20 cellular contexts compared by ENCODE assay signal in the genomic region with DNA sequence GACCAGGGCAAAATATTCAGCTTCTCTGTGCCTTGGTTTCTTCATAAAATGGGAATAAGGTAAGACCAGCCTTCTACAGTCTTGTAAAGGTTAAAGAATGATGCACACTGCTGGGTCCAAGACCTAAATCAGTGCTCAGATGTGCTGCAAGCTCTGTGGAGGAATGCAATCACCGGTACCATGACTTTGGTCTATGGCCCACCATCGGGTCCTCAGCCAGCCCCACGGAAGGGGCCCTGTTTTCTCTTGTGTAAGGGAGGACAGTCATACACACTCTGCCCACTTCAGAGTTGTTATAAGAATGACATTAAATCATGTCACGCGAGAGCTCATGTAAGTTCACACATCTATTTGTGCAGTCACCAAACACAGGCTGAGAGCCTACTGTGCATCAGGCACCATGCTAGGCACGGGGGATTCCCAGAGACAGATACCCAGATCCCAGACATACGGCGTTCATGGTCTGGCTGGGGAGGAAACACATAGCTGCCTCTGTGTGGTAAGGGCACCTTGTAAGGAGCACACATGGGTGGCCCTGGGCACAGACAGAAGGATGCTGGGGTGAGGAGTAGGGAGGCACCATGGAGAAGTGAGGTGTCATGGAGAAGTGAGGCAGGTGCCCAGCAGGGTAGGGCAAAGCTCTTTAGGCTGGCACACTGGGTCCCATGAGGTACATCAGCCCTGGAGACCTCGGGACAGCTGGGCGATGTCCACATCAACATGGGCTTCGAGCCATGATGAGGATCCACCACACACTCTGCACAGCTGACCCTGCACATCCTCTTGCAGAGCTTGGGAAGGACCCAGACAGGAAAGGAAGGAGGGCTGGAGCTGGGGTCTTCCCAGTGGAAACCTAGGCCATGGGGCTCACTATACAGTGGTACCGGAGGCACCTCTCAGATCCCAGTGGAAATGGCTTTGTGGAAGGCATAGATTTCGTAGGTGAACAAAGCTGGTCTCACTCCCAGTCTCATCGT.
DNase-seq lines count a peak whose midpoint lies in the region; ATAC-seq, FAIRE-seq and TF ChIP-seq lines count a peak whose summit lies in the region.
"Had no signal": no experiment of that assay in that cellular context is flagged by ENCODE, and none has a peak within 500 bp of the region (broad histone marks: within the 10 kb centered on the region; RNA-seq: fewer than 3 reads in every experiment).

No MANE protein-coding gene starts in this region.

- no peak for TF ChIP-seq POLR2A in H1 (IDR thresholded peaks at IDR 0.05; ENCODE audit: control extremely low read depth in 1 of 2, low read depth in 2 of 2, low read length in 2 of 2)

- POLR2A ChIA-PET in GM10248 (lab: Yijun Ruan, JAX) (no interaction called here), H1 (lab: Charles Lee; ENCODE audit: partially characterized antibody) (no interaction called here), Caco-2 (lab: Charles Lee) (no interaction called here)
- POLR2A ChIA-PET in naive thymus-derived CD4-positive, alpha-beta T cell (lab: Charles Lee), result no interaction called here

- H3K4me2 ChIP-seq in H1 (ENCODE audit: insufficient read depth in 1 of 2, low read depth in 2 of 2, low read length in 2 of 2), result no peak overlapping the region
- H3K4me2 ChIP-seq: GM23338 had no signal

- CTCF ChIA-PET in GM10248 (lab: Yijun Ruan, JAX) (interaction anchor here (1.0 to 1.1 kb wide), 2 partner anchors 8 to 45 kb away, joined by 3 read pairs; no protein-coding TSS in a partner anchor), H1 (lab: Charles Lee; ENCODE audit: partially characterized antibody) (interaction anchor here (0.7 to 1.3 kb wide), 3 partner anchors 13 to 189 kb away, joined by 3 to 7 read pairs (median 4); no protein-coding TSS in a partner anchor), Caco-2 (lab: Charles Lee) (interaction anchor here (0.5 kb wide), 1 partner anchor 26 kb away, joined by 3 read pairs; no protein-coding TSS in a partner anchor)
- CTCF ChIA-PET in naive thymus-derived CD4-positive, alpha-beta T cell (lab: Charles Lee), result no interaction called here

- H3K27me3 Mint-ChIP-seq in naive thymus-derived CD4-positive, alpha-beta T cell, result peaks cover 0 to 51% (median 24%) of the 10 kb centered on the region in 5 donors
- H3K27me3 Mint-ChIP-seq in Caco-2 (ENCODE audit: insufficient read depth, unreplicated experiment), result peaks cover 2% of the 10 kb centered on the region
- H3K27me3 Mint-ChIP-seq in stimulated activated naive B cell treated with anti-CD40 and anti-IgM and Interleukin-4, amounts not matched to agents 10 μg/mL and 1 μg/mL and 100 μg/mL, for 72 hours, result peaks cover 19 to 30% of the 10 kb centered on the region in 2 donors

- no peak overlapping the region for H2BK15ac ChIP-seq in H1 (ENCODE audit: low read length)

- H2BK120ac ChIP-seq in H1 (replicated peaks; ENCODE audit: low read depth, low read length), result no peak overlapping the region

- TF ChIP-seq EP300 in H1 (IDR thresholded peaks at IDR 0.05; ENCODE audit: borderline replicate concordance in 1 of 2, low read depth in 2 of 2, low read length in 2 of 2), result no peak

- peak; percentile 6 for DNase-seq in GM10248 (ENCODE audit: extremely low spot score)
- DNase-seq in H1 (ENCODE audit: low read depth in 1 of 2, low spot score in 2 of 2), result no peak
- DNase-seq in naive thymus-derived CD4-positive, alpha-beta T cell, result no peak
- peak in 1 of 2 donors; percentile 32 for DNase-seq in stimulated activated effector memory CD8-positive, alpha-beta T cell treated with anti-CD3 and anti-CD28 coated beads, Interleukin-12 subunit alpha, Interleukin-12 subunit beta, amount 100 ng/mL, for 72 hours (ENCODE audit: low spot score in 2 of 2)
- DNase-seq in Caco-2, result no peak
- no peak for DNase-seq in stimulated activated naive B cell treated with anti-CD40 and anti-IgM and Interleukin-4, amounts not matched to agents 10 μg/mL and 1 μg/mL and 100 μg/mL, for 72 hours
- DNase-seq: CD8-positive, alpha-beta T cell; DMS53; MM.1S; NCI-H1092 treated with DMSO at 0.1 percent for 48 hours; NCI-H2081; NCI-H510A treated with DMSO at 0.1 percent for 48 hours; NCI-H774; OCI-M1; SHP77 had no signal

- H2BK20ac ChIP-seq in H1 (ENCODE audit: low read length), result no peak overlapping the region

- H4K20me1 ChIP-seq in H1 (replicated peaks in 1 of 2; ENCODE audit: control insufficient read depth in 1 of 2, insufficient read depth in 2 of 2, low read length in 2 of 2), result no peaks in the 10 kb centered on the region
- H4K20me1 ChIP-seq: BLaER1 treated with 17β-estradiol and CSF1 and Interleukin-3, amounts not matched to agents 10 nM and 100 nM had no signal

- H3K9me3 Mint-ChIP-seq in naive thymus-derived CD4-positive, alpha-beta T cell, result no peaks in the 10 kb centered on the region
- H3K9me3 Mint-ChIP-seq in stimulated activated effector memory CD8-positive, alpha-beta T cell treated with anti-CD3 and anti-CD28 coated beads, Interleukin-12 subunit alpha, Interleukin-12 subunit beta, amount 100 ng/mL, for 72 hours, result no peaks in the 10 kb centered on the region
- peaks cover 6% of the 10 kb centered on the region for H3K9me3 Mint-ChIP-seq in Caco-2 (ENCODE audit: unreplicated experiment)
- H3K9me3 Mint-ChIP-seq in stimulated activated naive B cell treated with anti-CD40 and anti-IgM and Interleukin-4, amounts not matched to agents 10 μg/mL and 1 μg/mL and 100 μg/mL, for 72 hours, result no peaks in the 10 kb centered on the region
- H3K9me3 Mint-ChIP-seq: CD8-positive, alpha-beta T cell; GM23338 had no signal

- no peaks in the 10 kb centered on the region for H3K79me2 ChIP-seq in H1 (ENCODE audit: control insufficient read depth in 1 of 2, insufficient read depth in 2 of 2, low read length in 2 of 2)

- no peak overlapping the region for H2AK5ac ChIP-seq in H1 (ENCODE audit: low read depth, low read length)

- no peak overlapping the region for H2BK12ac ChIP-seq in H1 (ENCODE audit: low read depth, low read length)

- no peak overlapping the region for H3K4me3 Mint-ChIP-seq in naive thymus-derived CD4-positive, alpha-beta T cell
- no peak overlapping the region for H3K4me3 Mint-ChIP-seq in stimulated activated effector memory CD8-positive, alpha-beta T cell treated with anti-CD3 and anti-CD28 coated beads, Interleukin-12 subunit alpha, Interleukin-12 subunit beta, amount 100 ng/mL, for 72 hours
- H3K4me3 Mint-ChIP-seq in Caco-2 (ENCODE audit: unreplicated experiment), result no peak overlapping the region
- H3K4me3 Mint-ChIP-seq in stimulated activated naive B cell treated with anti-CD40 and anti-IgM and Interleukin-4, amounts not matched to agents 10 μg/mL and 1 μg/mL and 100 μg/mL, for 72 hours, result no peak overlapping the region
- H3K4me3 Mint-ChIP-seq: CD8-positive, alpha-beta T cell; GM23338 had no signal

- H3K4me3 ChIP-seq in H1 (ENCODE audit: extremely low read depth in 1 of 4, insufficient read depth in 2 of 4, low read depth in 3 of 4, low read length in 4 of 4) (no peak overlapping the region), Caco-2 (ENCODE audit: low read depth, low read length) (no peak overlapping the region)
- no peak overlapping the region for H3K4me3 ChIP-seq in naive thymus-derived CD4-positive, alpha-beta T cell (ENCODE audit: low read length)
- H3K4me3 ChIP-seq: BLaER1 treated with 17β-estradiol and CSF1 and Interleukin-3, amounts not matched to agents 10 nM and 100 nM; GM23338 had no signal

- ATAC-seq in naive thymus-derived CD4-positive, alpha-beta T cell, result peak; percentile 30
- ATAC-seq in stimulated activated effector memory CD8-positive, alpha-beta T cell treated with anti-CD3 and anti-CD28 coated beads, Interleukin-12 subunit alpha, Interleukin-12 subunit beta, amount 100 ng/mL, for 72 hours, result peak; percentile 17
- ATAC-seq in HG03439 (IDR thresholded peaks at IDR 0.05; ENCODE audit: unreplicated experiment), result no peak
- no peak for ATAC-seq in stimulated activated naive B cell treated with anti-CD40 and anti-IgM and Interleukin-4, amounts not matched to agents 10 μg/mL and 1 μg/mL and 100 μg/mL, for 72 hours (replicated peaks)
- ATAC-seq: CD8-positive, alpha-beta T cell; GM23338 had no signal

- peaks cover 0 to 10% (median 5%) of the 10 kb centered on the region in 4 experiments; a peak in 4 of 7 replicates for H3K4me1 ChIP-seq in H1 (replicated peaks in 1 of 4; ENCODE audit: control insufficient read depth in 3 of 4, insufficient read depth in 4 of 4, low read length in 3 of 4)
- no peaks in the 10 kb centered on the region for H3K4me1 ChIP-seq in naive thymus-derived CD4-positive, alpha-beta T cell (ENCODE audit: control insufficient read depth in 2 of 2, insufficient read depth in 2 of 2, low read length in 2 of 2)
- H3K4me1 ChIP-seq in Caco-2, result no peaks in the 10 kb centered on the region

- no TSS peak for BruUV-seq in Caco-2 (replicated peaks; lab: Mats Ljungman, UMichigan)

- H3K27ac ChIP-seq in H1 (ENCODE audit: low read depth, low read length), result no peak overlapping the region
- no peak overlapping the region for H3K27ac ChIP-seq in naive thymus-derived CD4-positive, alpha-beta T cell (ENCODE audit: low read depth, low read length)
- H3K27ac ChIP-seq: BLaER1 treated with 17β-estradiol and CSF1 and Interleukin-3, amounts not matched to agents 10 nM and 100 nM had no signal

- no peak overlapping the region for H4K5ac ChIP-seq in H1 (ENCODE audit: insufficient read length, low read depth, low read length)

- H3K27ac Mint-ChIP-seq in naive thymus-derived CD4-positive, alpha-beta T cell, result no peak overlapping the region
- H3K27ac Mint-ChIP-seq in stimulated activated effector memory CD8-positive, alpha-beta T cell treated with anti-CD3 and anti-CD28 coated beads, Interleukin-12 subunit alpha, Interleukin-12 subunit beta, amount 100 ng/mL, for 72 hours, result no peak overlapping the region
- H3K27ac Mint-ChIP-seq in Caco-2 (ENCODE audit: unreplicated experiment), result no peak overlapping the region
- no peak overlapping the region for H3K27ac Mint-ChIP-seq in stimulated activated naive B cell treated with anti-CD40 and anti-IgM and Interleukin-4, amounts not matched to agents 10 μg/mL and 1 μg/mL and 100 μg/mL, for 72 hours
- H3K27ac Mint-ChIP-seq: CD8-positive, alpha-beta T cell; GM23338 had no signal

- intact Hi-C loops in naive thymus-derived CD4-positive, alpha-beta T cell (cut with micrococcal nuclease), result no loop called here
- intact Hi-C loops in Caco-2 (cut with micrococcal nuclease; ENCODE audit: unreplicated experiment), result no loop called here

- H3K27me3 ChIP-seq in H1 (replicated peaks in 1 of 4; ENCODE audit: control insufficient read depth in 3 of 4, extremely low read depth in 1 of 4, insufficient read depth in 3 of 4, low read length in 3 of 4), result no peaks in the 10 kb centered on the region; a peak in 3 of 7 replicates
- H3K27me3 ChIP-seq in naive thymus-derived CD4-positive, alpha-beta T cell (ENCODE audit: control insufficient read depth in 2 of 2, insufficient read depth in 2 of 2, low read length in 2 of 2), result peaks cover 0 to 2% of the 10 kb centered on the region in 2 donors
- H3K27me3 ChIP-seq in Caco-2 (replicated peaks; ENCODE audit: control insufficient read depth, insufficient read depth, low read length), result no peaks in the 10 kb centered on the region
- H3K27me3 ChIP-seq: BLaER1 treated with 17β-estradiol and CSF1 and Interleukin-3, amounts not matched to agents 10 nM and 100 nM had no signal

- H3K9me3 ChIP-seq in H1 (ENCODE audit: insufficient read depth in 2 of 2, low read depth in 1 of 2, low read length in 1 of 2) (no peaks in the 10 kb centered on the region), Caco-2 (no peaks in the 10 kb centered on the region; the same call in 1 of the 2 replicates)
- H3K9me3 ChIP-seq in naive thymus-derived CD4-positive, alpha-beta T cell (ENCODE audit: control insufficient read depth in 2 of 3, low read length in 3 of 3), result no peaks in the 10 kb centered on the region

- H4K8ac ChIP-seq in H1 (ENCODE audit: extremely low read depth, insufficient read depth, low read length), result peak overlapping the region; percentile 3; the same call in 1 of the 2 replicates

- no peak for FAIRE-seq in H1 (lab: Jason Lieb, UNC)
- FAIRE-seq: GM12891, GM19239 had no signal

- H3K18ac ChIP-seq in H1 (ENCODE audit: extremely low read depth, low read length), result no peak overlapping the region

- no peak overlapping the region for H3K4ac ChIP-seq in H1 (replicated peaks; ENCODE audit: insufficient read length, low read depth, low read length)

- no peaks in the 10 kb centered on the region for H3K36me3 Mint-ChIP-seq in naive thymus-derived CD4-positive, alpha-beta T cell
- H3K36me3 Mint-ChIP-seq in stimulated activated effector memory CD8-positive, alpha-beta T cell treated with anti-CD3 and anti-CD28 coated beads, Interleukin-12 subunit alpha, Interleukin-12 subunit beta, amount 100 ng/mL, for 72 hours, result peaks cover 5% of the 10 kb centered on the region
- no peaks in the 10 kb centered on the region for H3K36me3 Mint-ChIP-seq in Caco-2 (ENCODE audit: insufficient read depth, unreplicated experiment)
- H3K36me3 Mint-ChIP-seq in stimulated activated naive B cell treated with anti-CD40 and anti-IgM and Interleukin-4, amounts not matched to agents 10 μg/mL and 1 μg/mL and 100 μg/mL, for 72 hours, result no peaks in the 10 kb centered on the region
- H3K36me3 Mint-ChIP-seq: CD8-positive, alpha-beta T cell had no signal

- no peak for TF ChIP-seq RAD21 in H1 (IDR thresholded peaks at IDR 0.05 in 1 of 2, conservative IDR thresholded peaks at IDR 0.05 in 1 of 2; ENCODE audit: low read depth in 2 of 2, low read length in 2 of 2)

- no peaks in the 10 kb centered on the region; the same call in 1 of the 2 replicates for H3K23me2 ChIP-seq in H1 (ENCODE audit: low read depth, low read length)

- no peaks in the 10 kb centered on the region for H3K79me1 ChIP-seq in H1 (ENCODE audit: low read depth, low read length)

- H3K56ac ChIP-seq in H1 (replicated peaks; ENCODE audit: insufficient read length, low read depth, low read length), result no peak overlapping the region

- no peak overlapping the region for H3K14ac ChIP-seq in H1 (ENCODE audit: insufficient read length)

- H3K4me1 Mint-ChIP-seq in naive thymus-derived CD4-positive, alpha-beta T cell, result peaks cover 0 to 2% (median 0%) of the 10 kb centered on the region in 7 donors
- no peaks in the 10 kb centered on the region for H3K4me1 Mint-ChIP-seq in stimulated activated effector memory CD8-positive, alpha-beta T cell treated with anti-CD3 and anti-CD28 coated beads, Interleukin-12 subunit alpha, Interleukin-12 subunit beta, amount 100 ng/mL, for 72 hours
- no peaks in the 10 kb centered on the region for H3K4me1 Mint-ChIP-seq in Caco-2 (ENCODE audit: low read depth, unreplicated experiment)
- H3K4me1 Mint-ChIP-seq in stimulated activated naive B cell treated with anti-CD40 and anti-IgM and Interleukin-4, amounts not matched to agents 10 μg/mL and 1 μg/mL and 100 μg/mL, for 72 hours, result peaks cover under 1 to 3% of the 10 kb centered on the region in 2 donors

- H3K23ac ChIP-seq in H1 (ENCODE audit: insufficient read length), result no peak overlapping the region

- H4K91ac ChIP-seq in H1 (replicated peaks; ENCODE audit: insufficient read length, low read length), result no peak overlapping the region

- H3K9ac ChIP-seq in H1 (replicated peaks in 1 of 4; ENCODE audit: extremely low read depth in 1 of 4, low read depth in 3 of 4, low read length in 3 of 4), result no peak overlapping the region
- H3K9ac ChIP-seq: BLaER1 treated with 17β-estradiol and CSF1 and Interleukin-3, amounts not matched to agents 10 nM and 100 nM had no signal

- WGBS in H1 (ENCODE audit: extremely low coverage in 1 of 2, insufficient coverage in 1 of 2, insufficient read length in 1 of 2, insufficient replicate concordance in 2 of 2, low coverage in 1 of 2, low lambda C conversion rate in 2 of 2, missing lambda C conversion rate in 1 of 2), 2 experiments, result 95% methylated on average over 14 of the region's 14 CpGs; no CpG with 5 or more reads in 1 of the 2 experiments

- no peaks in the 10 kb centered on the region for H3K36me3 ChIP-seq in H1 (ENCODE audit: control insufficient read depth in 2 of 4, insufficient read depth in 4 of 4, low read length in 3 of 4)
- no peaks in the 10 kb centered on the region for H3K36me3 ChIP-seq in naive thymus-derived CD4-positive, alpha-beta T cell (ENCODE audit: control insufficient read depth in 2 of 3, insufficient read depth in 3 of 3, low read length in 3 of 3)
- no peaks in the 10 kb centered on the region for H3K36me3 ChIP-seq in Caco-2 (ENCODE audit: control insufficient read depth, insufficient read depth, low read length)
- H3K36me3 ChIP-seq: BLaER1 treated with 17β-estradiol and CSF1 and Interleukin-3, amounts not matched to agents 10 nM and 100 nM had no signal

- TF ChIP-seq CTCF in GM10248 (IDR thresholded peaks at IDR 0.05; ENCODE audit: control extremely low read depth, extremely low read depth, low read depth, missing control alignments) (no peak), H1 (IDR thresholded peaks at IDR 0.05; ENCODE audit: control extremely low read depth in 1 of 3, insufficient read depth in 1 of 3, low read depth in 1 of 3, low read length in 3 of 3) (no peak), Caco-2 (IDR thresholded peaks at IDR 0.05; ENCODE audit: insufficient read depth in 1 of 2, low read depth in 1 of 2, low read length in 1 of 2, severe bottlenecking in 1 of 2, unreplicated experiment in 1 of 2) (no peak)

- H2BK5ac ChIP-seq in H1 (ENCODE audit: low read depth, low read length), result no peak overlapping the region

- H2AFZ ChIP-seq in H1 (ENCODE audit: low read length), result no peak overlapping the region
- H2AFZ ChIP-seq: GM23338 had no signal

Comparison
In these comparisons a context has a peak if more than half of its experiments do, and no peak if none do; other contexts are left out.
1. ATAC-seq: peak in naive thymus-derived CD4-positive, alpha-beta T cell (single experiment) and stimulated activated effector memory CD8-positive, alpha-beta T cell treated with anti-CD3 and anti-CD28 coated beads, Interleukin-12 subunit alpha, Interleukin-12 subunit beta, amount 100 ng/mL, for 72 hours (single experiment); none in HG03439 (single experiment) and stimulated activated naive B cell treated with anti-CD40 and anti-IgM and Interleukin-4, amounts not matched to agents 10 μg/mL and 1 μg/mL and 100 μg/mL, for 72 hours (0 of 2).